In the genomic region with DNA sequence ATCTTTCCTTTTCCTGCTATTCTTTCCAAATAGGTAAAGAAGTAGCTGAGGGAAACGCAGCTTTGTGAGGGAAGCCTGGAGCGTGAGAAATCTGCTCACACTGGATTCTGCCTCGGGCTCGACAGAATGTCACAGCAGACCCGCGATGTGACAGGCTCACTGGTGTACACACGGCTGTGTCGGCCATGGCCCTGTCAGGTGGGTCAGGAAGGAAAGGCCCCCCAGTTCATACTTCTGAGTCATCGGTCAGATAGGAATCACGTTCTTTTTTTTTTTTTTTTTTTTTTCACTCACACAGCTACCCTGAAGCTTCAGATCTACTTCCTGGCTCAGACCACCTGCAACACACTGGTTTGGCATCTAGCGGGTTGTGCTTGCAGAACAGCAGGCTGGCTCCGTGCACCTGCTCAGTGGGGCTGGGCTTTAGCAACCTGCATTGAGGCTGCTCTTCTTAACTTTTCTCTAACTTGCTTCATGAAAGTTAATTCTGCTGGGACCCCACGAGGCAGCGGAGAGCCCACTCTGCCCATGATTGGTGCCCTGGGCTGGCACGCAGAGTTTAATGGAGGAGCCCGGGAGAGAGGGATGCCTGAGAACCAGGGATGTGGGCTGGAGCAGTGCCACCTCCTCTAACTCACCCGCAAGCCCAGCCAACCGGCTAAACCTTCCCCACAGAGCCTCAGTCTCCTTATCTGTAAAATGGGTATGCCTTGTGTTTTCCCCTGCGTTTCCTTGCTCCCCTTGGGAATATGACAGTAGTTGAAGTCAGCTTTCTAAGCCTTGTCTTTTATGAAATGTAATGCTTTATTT, we compare ENCODE assay signal across 8 cellular contexts.
A peak's percentile ranks its signal among the peaks of the same experiment; 100 is the strongest.
DNase-seq lines count a peak whose midpoint lies in the region; ATAC-seq and TF ChIP-seq lines count a peak whose summit lies in the region.

No MANE protein-coding gene starts in this region.

- no peak overlapping the region for H3K4me3 ChIP-seq in mesenchymal stem cell (ENCODE audit: insufficient read depth in 1 of 2, low read depth in 1 of 2, low read length in 2 of 2)

- H3K27me3 Mint-ChIP-seq in CD14-positive monocyte (ENCODE audit: low read depth in 3 of 3), result peaks cover 0 to 1% (median 0%) of the 10 kb centered on the region in 3 donors
- H3K27me3 Mint-ChIP-seq in activated T-cell treated with anti-CD3 and anti-CD28 coated beads, Interleukin-2, amount 50 U/mL, for 4 hours (ENCODE audit: low read depth), result no peaks in the 10 kb centered on the region
- no peaks in the 10 kb centered on the region for H3K27me3 Mint-ChIP-seq in memory B cell

- H3K4me3 Mint-ChIP-seq in CD14-positive monocyte (peak overlapping the region; percentile 56 to 82), memory B cell (peak overlapping the region; percentile 72)
- peak overlapping the region; percentile 76 for H3K4me3 Mint-ChIP-seq in activated T-cell treated with anti-CD3 and anti-CD28 coated beads, Interleukin-2, amount 50 U/mL, for 4 hours

- H2BK12ac ChIP-seq in mesenchymal stem cell (ENCODE audit: low read length in 2 of 2), result no peak overlapping the region

- no peaks in the 10 kb centered on the region for H3K79me1 ChIP-seq in mesenchymal stem cell (replicated peaks; ENCODE audit: low read length, poor library complexity, severe bottlenecking)

- peaks cover 59% of the 10 kb centered on the region for H3K4me1 Mint-ChIP-seq in CD14-positive monocyte
- H3K4me1 Mint-ChIP-seq in activated T-cell treated with anti-CD3 and anti-CD28 coated beads, Interleukin-2, amount 50 U/mL, for 4 hours (ENCODE audit: low read depth), result peaks cover 84% of the 10 kb centered on the region
- peaks cover 68% of the 10 kb centered on the region for H3K4me1 Mint-ChIP-seq in memory B cell

- peak; percentile 42 to 49 for ATAC-seq in activated T-cell treated with anti-CD3 and anti-CD28 coated beads, Interleukin-2, amount 50 U/mL, for 4 hours
- ATAC-seq in memory B cell (ENCODE audit: low read depth), result peak; percentile 59
- ATAC-seq in GM19023 (IDR thresholded peaks at IDR 0.05; ENCODE audit: unreplicated experiment), result no peak
- no peak for ATAC-seq in HG03432 (IDR thresholded peaks at IDR 0.05; ENCODE audit: unreplicated experiment)

- no peak overlapping the region for H3K4me2 ChIP-seq in mesenchymal stem cell (ENCODE audit: low read length, poor library complexity, severe bottlenecking)

- TF ChIP-seq CTCF in CD14-positive monocyte (IDR thresholded peaks at IDR 0.05), result no peak

- peak overlapping the region; percentile 89 for H3K27ac ChIP-seq in KOPT-K1 (ENCODE audit: low read depth, low read length, poor library complexity, severe bottlenecking)
- no peak overlapping the region for H3K27ac ChIP-seq in mesenchymal stem cell (ENCODE audit: low read length, poor library complexity, severe bottlenecking)

- H3K36me3 ChIP-seq in KOPT-K1 (ENCODE audit: insufficient read depth, low read length) (no peaks in the 10 kb centered on the region), mesenchymal stem cell (ENCODE audit: control insufficient read depth in 1 of 2, insufficient read depth in 2 of 2, low read depth in 1 of 2, low read length in 2 of 2) (no peaks in the 10 kb centered on the region)

- no peak overlapping the region for H2BK5ac ChIP-seq in mesenchymal stem cell (ENCODE audit: low read depth, low read length, poor library complexity, severe bottlenecking)

- no peak overlapping the region for H2AFZ ChIP-seq in mesenchymal stem cell (ENCODE audit: low read depth, low read length)

- peaks cover 0 to 6% of the 10 kb centered on the region in 2 donors for H3K36me3 Mint-ChIP-seq in CD14-positive monocyte
- H3K36me3 Mint-ChIP-seq in activated T-cell treated with anti-CD3 and anti-CD28 coated beads, Interleukin-2, amount 50 U/mL, for 4 hours (ENCODE audit: insufficient read depth), result no peaks in the 10 kb centered on the region
- peaks cover 2% of the 10 kb centered on the region for H3K36me3 Mint-ChIP-seq in memory B cell

- peaks cover 12 to 38% of the 10 kb centered on the region in 2 experiments for H3K27me3 ChIP-seq in mesenchymal stem cell (ENCODE audit: control insufficient read depth in 1 of 2, insufficient read depth in 1 of 2, low read length in 2 of 2)

- H2BK120ac ChIP-seq in mesenchymal stem cell (ENCODE audit: low read depth, low read length), result no peak overlapping the region

- 88% methylated on average over 16 of the region's 19 CpGs for WGBS in mesenchymal stem cell

- H3K23ac ChIP-seq in mesenchymal stem cell (ENCODE audit: low read length in 2 of 2), result no peak overlapping the region

- intact Hi-C loops in CD14-positive monocyte (cut with micrococcal nuclease), result no loop called here

- H3K4me1 ChIP-seq in mesenchymal stem cell (ENCODE audit: control insufficient read depth, insufficient read depth, low read depth, low read length), result peaks cover 2% of the 10 kb centered on the region

- H3K9ac ChIP-seq in mesenchymal stem cell (ENCODE audit: low read length), result no peak overlapping the region

- H3K14ac ChIP-seq in mesenchymal stem cell (ENCODE audit: low read length in 2 of 2), result no peak overlapping the region

- H3K27ac Mint-ChIP-seq in CD14-positive monocyte, result peak overlapping the region; percentile 74 to 93 (median 87)
- peak overlapping the region; percentile 99 for H3K27ac Mint-ChIP-seq in memory B cell

- no peak overlapping the region for H2AK5ac ChIP-seq in mesenchymal stem cell (ENCODE audit: low read length, severe bottlenecking)

- no peak overlapping the region for H4K8ac ChIP-seq in mesenchymal stem cell (ENCODE audit: low read length)

- no peak overlapping the region for H3K18ac ChIP-seq in mesenchymal stem cell (ENCODE audit: low read depth in 1 of 2, low read length in 2 of 2)

- H3K9me3 ChIP-seq in KOPT-K1 (ENCODE audit: insufficient read depth, low read length, poor library complexity, severe bottlenecking), result no peaks in the 10 kb centered on the region
- no peaks in the 10 kb centered on the region for H3K9me3 ChIP-seq in mesenchymal stem cell (ENCODE audit: control insufficient read depth, low read length)

- no peak overlapping the region for H3K4ac ChIP-seq in mesenchymal stem cell (ENCODE audit: low read depth in 1 of 2, low read length in 2 of 2)

- H2BK15ac ChIP-seq in mesenchymal stem cell (ENCODE audit: low read depth, poor library complexity, severe bottlenecking), result no peak overlapping the region

- DNase-seq in CD14-positive monocyte (ENCODE audit: low spot score) (no peak), memory B cell (ENCODE audit: low spot score in 2 of 2) (peak; percentile 48 to 72), mesenchymal stem cell (no peak), NCI-H2081 treated with DMSO at 0.1 percent for 48 hours (lab: John Stamatoyannopoulos, UW) (no peak)
- DNase-seq in activated T-cell treated with anti-CD3 and anti-CD28 coated beads, Interleukin-2, amount 50 U/mL, for 4 hours, result peak; percentile 48

- H4K91ac ChIP-seq in mesenchymal stem cell (ENCODE audit: low read length), result no peak overlapping the region

- no peaks in the 10 kb centered on the region for H3K9me3 Mint-ChIP-seq in CD14-positive monocyte
- H3K9me3 Mint-ChIP-seq in activated T-cell treated with anti-CD3 and anti-CD28 coated beads, Interleukin-2, amount 50 U/mL, for 4 hours, result no peaks in the 10 kb centered on the region
- no peaks in the 10 kb centered on the region for H3K9me3 Mint-ChIP-seq in memory B cell

Comparison
In these comparisons a context has a peak if more than half of its experiments do, and no peak if none do; other contexts are left out.
1. DNase-seq: peak in activated T-cell treated with anti-CD3 and anti-CD28 coated beads, Interleukin-2, amount 50 U/mL, for 4 hours (single experiment) and memory B cell (2 of 2); none in CD14-positive monocyte (single experiment), mesenchymal stem cell (single experiment) and NCI-H2081 treated with DMSO at 0.1 percent for 48 hours (single experiment).
2. ATAC-seq: peak in activated T-cell treated with anti-CD3 and anti-CD28 coated beads, Interleukin-2, amount 50 U/mL, for 4 hours (2 of 2) and memory B cell (single experiment); none in GM19023 (single experiment) and HG03432 (single experiment).
3. Peak in every context shown above with its lines, with median percentiles within 50 percentile points of each other: H3K4me3 Mint-ChIP-seq.